In the genomic region with DNA sequence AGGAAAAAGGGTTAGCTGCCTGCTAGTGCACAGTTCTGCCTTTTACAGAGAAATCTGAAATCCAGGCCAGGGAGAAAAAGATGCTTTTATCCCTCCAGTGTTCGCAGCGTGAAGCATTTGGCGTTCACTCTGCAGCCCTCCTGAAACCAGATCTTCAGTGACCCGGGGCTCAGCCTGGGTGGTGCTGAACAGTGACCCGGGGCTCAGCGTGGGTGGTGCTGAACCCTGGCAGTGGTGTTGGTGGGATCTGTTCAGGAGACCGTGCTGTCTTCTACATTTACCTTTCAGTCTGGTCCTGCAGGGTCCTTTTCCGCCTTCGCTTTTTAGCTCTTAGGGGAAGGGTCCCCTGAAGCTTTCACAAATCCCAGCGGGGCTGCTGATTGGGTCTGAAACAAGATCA, we compare ENCODE assay signal across 1 cellular context.
A peak's percentile ranks its signal among the peaks of the same experiment; 100 is the strongest.
TF ChIP-seq lines count a peak whose summit lies in the region.

No MANE protein-coding gene starts in this region.

TF ChIP-seq in HepG2, 621 proteins besides CTCF, POLR2A, EP300 and RAD21:
- no peak for TF ChIP-seq SMAD9 (CRISPR knock-in tag; IDR thresholded peaks at IDR 0.05)
- TF ChIP-seq, protein P1, sequence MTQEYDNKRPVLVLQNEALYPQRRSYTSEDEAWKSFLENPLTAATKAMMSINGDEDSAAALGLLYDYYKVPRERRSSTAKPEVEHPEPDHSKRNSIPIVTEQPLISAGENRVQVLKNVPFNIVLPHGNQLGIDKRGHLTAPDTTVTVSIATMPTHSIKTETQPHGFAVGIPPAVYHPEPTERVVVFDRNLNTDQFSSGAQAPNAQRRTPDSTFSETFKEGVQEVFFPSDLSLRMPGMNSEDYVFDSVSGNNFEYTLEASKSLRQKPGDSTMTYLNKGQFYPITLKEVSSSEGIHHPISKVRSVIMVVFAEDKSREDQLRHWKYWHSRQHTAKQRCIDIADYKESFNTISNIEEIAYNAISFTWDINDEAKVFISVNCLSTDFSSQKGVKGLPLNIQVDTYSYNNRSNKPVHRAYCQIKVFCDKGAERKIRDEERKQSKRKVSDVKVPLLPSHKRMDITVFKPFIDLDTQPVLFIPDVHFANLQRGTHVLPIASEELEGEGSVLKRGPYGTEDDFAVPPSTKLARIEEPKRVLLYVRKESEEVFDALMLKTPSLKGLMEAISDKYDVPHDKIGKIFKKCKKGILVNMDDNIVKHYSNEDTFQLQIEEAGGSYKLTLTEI (CRISPR knock-in tag; conservative IDR thresholded peaks at IDR 0.05), result no peak
- no peak for TF ChIP-seq ATF5 (CRISPR knock-in tag; IDR thresholded peaks at IDR 0.05; ENCODE audit: low read depth)
- no peak for TF ChIP-seq KLF9 (CRISPR knock-in tag; IDR thresholded peaks at IDR 0.05; ENCODE audit: low read depth)
- no peak for TF ChIP-seq ZHX1 (CRISPR knock-in tag; IDR thresholded peaks at IDR 0.05; ENCODE audit: low read depth)
- TF ChIP-seq RXRB (CRISPR knock-in tag; IDR thresholded peaks at IDR 0.05; ENCODE audit: borderline replicate concordance), result no peak
- peak; percentile 51 for TF ChIP-seq STAG1 (CRISPR knock-in tag; IDR thresholded peaks at IDR 0.05)
